30 cellular contexts compared by ENCODE assay signal in genomic region chr5:60812426-60812825, GRCh38. TPM values are rescaled to one million over a fixed set of nuclear protein-coding genes. Genes with fewer than 3 reads are reported as not detected.
"Had no signal": no experiment of that assay in that cellular context is flagged by ENCODE, and none has a peak within 500 bp of the region (broad histone marks: within the 10 kb centered on the region; RNA-seq: fewer than 3 reads in every experiment).

No MANE protein-coding gene starts in this region.

- H3K27ac ChIP-seq: left lung, lower lobe of right lung, pancreas, prostate gland, sigmoid colon, spleen, suprapubic skin, thoracic aorta, tibial artery, uterus had no signal

- ATAC-seq: left colon; left lung; lower lobe of right lung; naive thymus-derived CD8-positive, alpha-beta T cell; pancreas; right cardiac atrium; stimulated activated effector memory CD8-positive, alpha-beta T cell treated with anti-CD3 and anti-CD28 coated beads, Interleukin-12 subunit alpha, Interleukin-12 subunit beta, amount 100 ng/mL, for 72 hours had no signal

- H3K9me3 ChIP-seq: left lung, lower lobe of right lung, pancreas, prostate gland, sigmoid colon, spleen, suprapubic skin, thoracic aorta, tibial artery, uterus had no signal

- H3K27me3 Mint-ChIP-seq: type B pancreatic cell had no signal

- H3K36me3 ChIP-seq: left lung, lower lobe of right lung, pancreas, prostate gland, sigmoid colon, spleen, suprapubic skin, thoracic aorta, tibial artery, uterus had no signal

- FAIRE-seq: islet of Langerhans, kidney, pancreas, small intestine had no signal

- DNase-seq: hypothalamus; immature natural killer cell; kidney; left colon; left lung; lower lobe of right lung; mammary epithelial cell; mesenchymal stem cell; naive thymus-derived CD8-positive, alpha-beta T cell; nucleus accumbens; pancreas; posterior cingulate gyrus; retina; right cardiac atrium; sigmoid colon; small intestine; spleen; stimulated activated CD4-positive, alpha-beta T cell treated with anti-CD3 and anti-CD28 coated beads, Interleukin-4, amount 100 ng/mL, for 24 hours; stimulated activated naive CD4-positive, alpha-beta T cell; tibial artery; uterus had no signal

- H3K27me3 ChIP-seq: left lung, pancreas, sigmoid colon, spleen, suprapubic skin, uterus had no signal

- H3K4me1 Mint-ChIP-seq: immature natural killer cell; naive thymus-derived CD8-positive, alpha-beta T cell; nephron; neural crest cell; stimulated activated effector memory CD8-positive, alpha-beta T cell treated with anti-CD3 and anti-CD28 coated beads, Interleukin-12 subunit alpha, Interleukin-12 subunit beta, amount 100 ng/mL, for 72 hours had no signal

- H3K27ac Mint-ChIP-seq: immature natural killer cell; naive thymus-derived CD8-positive, alpha-beta T cell; nephron; stimulated activated effector memory CD8-positive, alpha-beta T cell treated with anti-CD3 and anti-CD28 coated beads, Interleukin-12 subunit alpha, Interleukin-12 subunit beta, amount 100 ng/mL, for 72 hours; stimulated activated naive CD8-positive, alpha-beta T cell treated with anti-CD3 and anti-CD28 coated beads, Interleukin-15, Interleukin-2, amounts not matched to agents 100 ng/mL and 50 ng/mL, for 24 hours; type B pancreatic cell had no signal

- H3K4me3 ChIP-seq: left lung, lower lobe of right lung, pancreas, prostate gland, sigmoid colon, spleen, suprapubic skin, thoracic aorta, tibial artery, uterus had no signal

- H3K4me3 Mint-ChIP-seq: immature natural killer cell; naive thymus-derived CD8-positive, alpha-beta T cell; nephron; neural crest cell; stimulated activated effector memory CD8-positive, alpha-beta T cell treated with anti-CD3 and anti-CD28 coated beads, Interleukin-12 subunit alpha, Interleukin-12 subunit beta, amount 100 ng/mL, for 72 hours; stimulated activated naive CD8-positive, alpha-beta T cell treated with anti-CD3 and anti-CD28 coated beads, Interleukin-15, Interleukin-2, amounts not matched to agents 100 ng/mL and 50 ng/mL, for 24 hours; type B pancreatic cell had no signal

- H3K36me3 Mint-ChIP-seq: immature natural killer cell; naive thymus-derived CD8-positive, alpha-beta T cell; stimulated activated effector memory CD8-positive, alpha-beta T cell treated with anti-CD3 and anti-CD28 coated beads, Interleukin-12 subunit alpha, Interleukin-12 subunit beta, amount 100 ng/mL, for 72 hours had no signal

- H3K4me1 ChIP-seq: lower lobe of right lung, prostate gland, sigmoid colon, spleen, tibial artery, uterus had no signal

- H3K9me3 Mint-ChIP-seq: naive thymus-derived CD8-positive, alpha-beta T cell; nephron; stimulated activated effector memory CD8-positive, alpha-beta T cell treated with anti-CD3 and anti-CD28 coated beads, Interleukin-12 subunit alpha, Interleukin-12 subunit beta, amount 100 ng/mL, for 72 hours; stimulated activated naive CD8-positive, alpha-beta T cell treated with anti-CD3 and anti-CD28 coated beads, Interleukin-15, Interleukin-2, amounts not matched to agents 100 ng/mL and 50 ng/mL, for 24 hours; type B pancreatic cell had no signal

RNA-seq across cellular contexts. Expression of gene ELOVL7, which starts 31.6 kb away (rescaled TPM):
- total RNA-seq: naive thymus-derived CD8-positive, alpha-beta T cell had no signal
